22 cellular contexts compared by ENCODE assay signal in the genomic region with DNA sequence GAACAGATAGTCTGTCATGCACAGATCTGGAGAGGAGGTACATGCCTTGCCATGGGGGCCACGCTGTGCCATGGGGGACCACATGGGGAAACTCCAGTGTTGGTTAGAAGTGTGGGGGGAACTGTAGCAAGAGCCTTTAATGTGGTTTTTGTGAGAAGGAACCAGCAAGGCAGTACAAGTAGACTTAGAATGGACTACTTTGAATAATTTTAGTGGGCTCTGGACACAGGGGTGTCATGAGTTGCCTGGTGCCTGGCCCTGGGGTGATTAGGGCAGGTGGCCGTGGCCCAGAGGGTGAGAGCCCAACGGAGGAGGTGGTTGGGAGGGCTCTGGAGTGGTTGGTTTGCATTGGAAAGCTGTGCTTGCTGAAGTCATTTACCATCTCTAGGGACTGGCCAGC.
DNase-seq lines count a peak whose midpoint lies in the region; ATAC-seq and TF ChIP-seq lines count a peak whose summit lies in the region.
"Had no signal": no experiment of that assay in that cellular context is flagged by ENCODE, and none has a peak within 500 bp of the region (broad histone marks: within the 10 kb centered on the region; RNA-seq: fewer than 3 reads in every experiment).

No MANE protein-coding gene starts in this region.

- H3K36me3 Mint-ChIP-seq in activated CD4-positive, alpha-beta T cell treated with anti-CD3 and anti-CD28 coated beads, Interleukin-2, amount 10 ng/mL, durations not matched to agents 24 days and 14 days (ENCODE audit: low read depth): no peaks in the 10 kb centered on the region
- H3K36me3 Mint-ChIP-seq: CD8-positive, alpha-beta T cell had no signal

- intact Hi-C loops in activated CD4-positive, alpha-beta T cell treated with anti-CD3 and anti-CD28 coated beads, Interleukin-2, amount 10 ng/mL, durations not matched to agents 24 days and 14 days (cut with micrococcal nuclease): no loop called here
- intact Hi-C loops in adrenal gland (cut with DNase I): no loop called here

- peaks cover 4% of the 10 kb centered on the region for H3K4me1 Mint-ChIP-seq in activated CD4-positive, alpha-beta T cell treated with anti-CD3 and anti-CD28 coated beads, Interleukin-2, amount 10 ng/mL, durations not matched to agents 24 days and 14 days

- no peak overlapping the region for H3K4me3 ChIP-seq in adrenal gland
- H3K4me3 ChIP-seq: HAP-1, MG63, Peyer's patch had no signal

- 84 to 100% (median 90%) methylated on average over 3 of the region's 3 CpGs for WGBS in adrenal gland, 4 donors

- no peak overlapping the region for H3K4me3 Mint-ChIP-seq in activated CD4-positive, alpha-beta T cell treated with anti-CD3 and anti-CD28 coated beads, Interleukin-2, amount 10 ng/mL, durations not matched to agents 24 days and 14 days
- H3K4me3 Mint-ChIP-seq: CD8-positive, alpha-beta T cell had no signal

- H3K27me3 ChIP-seq in adrenal gland: peaks cover 4% of the 10 kb centered on the region
- H3K27me3 ChIP-seq: MG63, Peyer's patch had no signal

- no peak for TF ChIP-seq CTCF in adrenal gland (IDR thresholded peaks at IDR 0.05)
- TF ChIP-seq CTCF in omental fat pad (IDR thresholded peaks at IDR 0.05): no peak

- no peaks in the 10 kb centered on the region for H3K36me3 ChIP-seq in adrenal gland (replicated peaks in 1 of 2)
- H3K36me3 ChIP-seq: HAP-1, MG63, Peyer's patch had no signal

- H3K9me3 Mint-ChIP-seq in activated CD4-positive, alpha-beta T cell treated with anti-CD3 and anti-CD28 coated beads, Interleukin-2, amount 10 ng/mL, durations not matched to agents 24 days and 14 days: no peaks in the 10 kb centered on the region

- peaks cover 2% of the 10 kb centered on the region for H3K27me3 Mint-ChIP-seq in activated CD4-positive, alpha-beta T cell treated with anti-CD3 and anti-CD28 coated beads, Interleukin-2, amount 10 ng/mL, durations not matched to agents 24 days and 14 days

- H3K4me1 ChIP-seq in adrenal gland (replicated peaks in 1 of 2): no peaks in the 10 kb centered on the region
- H3K4me1 ChIP-seq: HAP-1 had no signal

- DNase-seq in activated CD4-positive, alpha-beta T cell treated with anti-CD3 and anti-CD28 coated beads, Interleukin-2, amount 10 ng/mL, durations not matched to agents 24 days and 14 days: peak; percentile 42
- no peak for DNase-seq in activated CD4-positive, alpha-beta T cell treated with anti-CD3 and anti-CD28 coated beads for 4 hours
- DNase-seq in adrenal gland (no peak), NCI-H2107 (lab: John Stamatoyannopoulos, UW) (no peak), NAMALWA (ENCODE audit: low spot score) (no peak), omental fat pad (ENCODE audit: low spot score) (no peak)
- DNase-seq: CD8-positive, alpha-beta T cell; GF-D8; MG63; NCI-H1105; NCI-H1694 treated with DMSO at 0.1 percent for 48 hours; NCI-H446; NCI-H748 treated with DMSO at 0.1 percent for 48 hours; Peyer's patch; Right ventricle myocardium superior had no signal

- TF ChIP-seq POLR2A in adrenal gland (IDR thresholded peaks at IDR 0.05): no peak

- ATAC-seq in GM21619 (IDR thresholded peaks at IDR 0.05; ENCODE audit: unreplicated experiment) (peak; percentile 38), HG03442 (IDR thresholded peaks at IDR 0.05; ENCODE audit: unreplicated experiment) (peak; percentile 31), omental fat pad (ENCODE audit: low FRiP score) (no peak)
- ATAC-seq: CD8-positive, alpha-beta T cell; HepG2; SK-N-SH treated with all-trans-retinoic acid at 6 μM for 48 hours had no signal

- no peak overlapping the region for H3K27ac ChIP-seq in adrenal gland
- H3K27ac ChIP-seq: 22Rv1, KMS-11, Peyer's patch had no signal

- no peaks in the 10 kb centered on the region for H3K9me3 ChIP-seq in adrenal gland (replicated peaks in 1 of 3)
- H3K9me3 ChIP-seq: HAP-1, MG63, Peyer's patch had no signal

- H3K27ac Mint-ChIP-seq in activated CD4-positive, alpha-beta T cell treated with anti-CD3 and anti-CD28 coated beads, Interleukin-2, amount 10 ng/mL, durations not matched to agents 24 days and 14 days: no peak overlapping the region
- H3K27ac Mint-ChIP-seq: CD8-positive, alpha-beta T cell had no signal
